8 cellular contexts compared by ENCODE assay signal in genomic region chr15:34436956-34437442, GRCh38. TPM values are rescaled to one million over a fixed set of nuclear protein-coding genes. Genes with fewer than 3 reads are reported as not detected.
A peak's percentile ranks its signal among the peaks of the same experiment; 100 is the strongest.
DNase-seq lines count a peak whose midpoint lies in the region; ATAC-seq, FAIRE-seq and TF ChIP-seq lines count a peak whose summit lies in the region.

No MANE protein-coding gene starts in this region.

- H3K9me3 Mint-ChIP-seq in CD8-positive, alpha-beta memory T cell = no peaks in the 10 kb centered on the region
- H3K9me3 Mint-ChIP-seq in activated T-cell treated with anti-CD3 and anti-CD28 coated beads, Interleukin-2, amount 50 U/mL, for 72 hours = no peaks in the 10 kb centered on the region

- H2AFZ ChIP-seq in osteoblast (ENCODE audit: low read length) = peak overlapping the region; percentile 72

- H3K4me1 ChIP-seq in CD8-positive, alpha-beta memory T cell (ENCODE audit: insufficient read depth, low read length) = peaks cover 12% of the 10 kb centered on the region
- peaks cover 4% of the 10 kb centered on the region for H3K4me1 ChIP-seq in osteoblast (ENCODE audit: insufficient read depth, low read length)

- peaks cover 17 to 31% (median 20%) of the 10 kb centered on the region in 3 donors for H3K4me1 Mint-ChIP-seq in CD8-positive, alpha-beta memory T cell
- peaks cover 24% of the 10 kb centered on the region for H3K4me1 Mint-ChIP-seq in activated T-cell treated with anti-CD3 and anti-CD28 coated beads, Interleukin-2, amount 50 U/mL, for 72 hours (ENCODE audit: low read depth)

- peaks cover 2 to 4% of the 10 kb centered on the region in 2 donors for H3K27me3 Mint-ChIP-seq in CD8-positive, alpha-beta memory T cell
- H3K27me3 Mint-ChIP-seq in activated T-cell treated with anti-CD3 and anti-CD28 coated beads, Interleukin-2, amount 50 U/mL, for 72 hours (ENCODE audit: low read depth) = no peaks in the 10 kb centered on the region

- H3K27me3 ChIP-seq in CD8-positive, alpha-beta memory T cell (ENCODE audit: insufficient read depth, low read length, poor library complexity, severe bottlenecking) = no peaks in the 10 kb centered on the region
- H3K27me3 ChIP-seq in MG63 (no peaks in the 10 kb centered on the region), osteoblast (ENCODE audit: insufficient read depth, low read length) (peaks cover 13% of the 10 kb centered on the region)

- TF ChIP-seq CTCF in GM20000 (IDR thresholded peaks at IDR 0.05; ENCODE audit: extremely low read depth, missing control alignments) = no peak
- TF ChIP-seq CTCF in fibroblast of the aortic adventitia (IDR thresholded peaks at IDR 0.05; ENCODE audit: insufficient read depth, low read length) = no peak
- TF ChIP-seq CTCF in osteoblast (IDR thresholded peaks at IDR 0.05; ENCODE audit: extremely low read depth, low read depth, low read length) = no peak

- peak overlapping the region; percentile 56 for H3K4me3 ChIP-seq in CD8-positive, alpha-beta memory T cell (ENCODE audit: low read length)
- peak overlapping the region; percentile 58 for H3K4me3 ChIP-seq in MG63
- peak overlapping the region; percentile 70 for H3K4me3 ChIP-seq in fibroblast of the aortic adventitia (ENCODE audit: low read depth, low read length)
- peak overlapping the region; percentile 73 for H3K4me3 ChIP-seq in osteoblast (ENCODE audit: insufficient read depth, low read length)

- peak in 3 of 5 donors; percentile 44 to 69 (median 52) for DNase-seq in CD8-positive, alpha-beta memory T cell
- peak; percentile 78 for DNase-seq in GM20000 (ENCODE audit: low spot score)
- peak; percentile 50 for DNase-seq in MG63
- peak; percentile 34 to 58 for DNase-seq in activated T-cell treated with anti-CD3 and anti-CD28 coated beads, Interleukin-2, amount 50 U/mL, for 72 hours
- peak; percentile 25 for DNase-seq in fibroblast of the aortic adventitia (ENCODE audit: low read depth)
- DNase-seq in osteoblast (ENCODE audit: insufficient read length, low spot score, missing footprints) = peak; percentile 89
- peak; percentile 4 for DNase-seq in urothelium cell line (ENCODE audit: low spot score)

- H3K27ac Mint-ChIP-seq in CD8-positive, alpha-beta memory T cell = no peak overlapping the region
- H3K27ac Mint-ChIP-seq in activated T-cell treated with anti-CD3 and anti-CD28 coated beads, Interleukin-2, amount 50 U/mL, for 72 hours = no peak overlapping the region

- no peaks in the 10 kb centered on the region for H4K20me1 ChIP-seq in osteoblast (ENCODE audit: insufficient read depth, low read length)

- peak overlapping the region; percentile 79 for H3K4me2 ChIP-seq in osteoblast (ENCODE audit: insufficient read depth, low read length)

- H3K9me3 ChIP-seq in CD8-positive, alpha-beta memory T cell (ENCODE audit: low read length) = no peaks in the 10 kb centered on the region
- H3K9me3 ChIP-seq in MG63 (no peaks in the 10 kb centered on the region), osteoblast (ENCODE audit: low read depth, low read length) (no peaks in the 10 kb centered on the region)

- peaks cover 0 to 36% (median 2%) of the 10 kb centered on the region in 3 donors for H3K36me3 Mint-ChIP-seq in CD8-positive, alpha-beta memory T cell
- peaks cover 0 to 14% of the 10 kb centered on the region in 2 donors for H3K36me3 Mint-ChIP-seq in activated T-cell treated with anti-CD3 and anti-CD28 coated beads, Interleukin-2, amount 50 U/mL, for 72 hours (ENCODE audit: insufficient read depth in 2 of 2)

- peak overlapping the region in 6 of 7 donors; percentile 85 to 97 (median 87) for H3K4me3 Mint-ChIP-seq in CD8-positive, alpha-beta memory T cell
- H3K4me3 Mint-ChIP-seq in activated T-cell treated with anti-CD3 and anti-CD28 coated beads, Interleukin-2, amount 50 U/mL, for 72 hours = peak overlapping the region; percentile 75 to 89

- peaks cover 5% of the 10 kb centered on the region for H3K79me2 ChIP-seq in osteoblast (ENCODE audit: insufficient read depth, low read length)

- peak overlapping the region; percentile 38 for H3K27ac ChIP-seq in CD8-positive, alpha-beta memory T cell (ENCODE audit: low read depth, low read length)
- H3K27ac ChIP-seq in osteoblast (ENCODE audit: low read depth, low read length) = no peak overlapping the region

- FAIRE-seq in urothelium cell line (lab: Jason Lieb, UNC) = no peak

- CTCF ChIA-PET in CD8-positive, alpha-beta memory T cell (lab: Charles Lee) = interaction anchor here (1.1 kb wide), 1 partner anchor 147 kb away, joined by 3 read pairs; the partner anchor contains the start of gene GOLGA8B

- peak; percentile 72 for ATAC-seq in activated T-cell treated with anti-CD3 and anti-CD28 coated beads, Interleukin-2, amount 50 U/mL, for 72 hours (replicated peaks in 1 of 2)
- no peak for ATAC-seq in HG03439 (IDR thresholded peaks at IDR 0.05; ENCODE audit: unreplicated experiment)

- H3K36me3 ChIP-seq in CD8-positive, alpha-beta memory T cell (ENCODE audit: insufficient read depth, low read length) = no peaks in the 10 kb centered on the region
- H3K36me3 ChIP-seq in MG63 (no peaks in the 10 kb centered on the region), osteoblast (ENCODE audit: insufficient read depth, low read length) (no peaks in the 10 kb centered on the region)

- POLR2A ChIA-PET in CD8-positive, alpha-beta memory T cell (lab: Charles Lee) = interaction anchor here (1.0 to 1.4 kb wide), 3 partner anchors 69 to 146 kb away, joined by 4 to 9 read pairs (median 5); partner anchors contain the start of genes GOLGA8B, LPCAT4 and NOP10

RNA-seq across cellular contexts. Expression of gene GOLGA8A, which starts 0.6 kb away (rescaled TPM):
- total RNA-seq in CD8-positive, alpha-beta memory T cell = 100 to 1,000 TPM in 1 of 2 experiments, 10 to 100 TPM in 1; 94.0 to 104 TPM
- polyA plus RNA-seq in CD8-positive, alpha-beta memory T cell = 2.6 TPM
- 5.7 and 10.9 TPM in 2 replicates for total RNA-seq in MG63 (2014; rRNA removed; shearing (Covaris generic); ENCODE audit: low replicate concordance)
- total RNA-seq in activated T-cell treated with anti-CD3 and anti-CD28 coated beads, Interleukin-2, amount 50 U/mL, for 72 hours = 100 to 1,000 TPM; 180 TPM
- total RNA-seq in fibroblast of the aortic adventitia (ENCODE audit: low replicate concordance) (18.9 and 23.5 TPM in 2 replicates), osteoblast (21.5 and 27.5 TPM in 2 replicates)

Comparison
In these comparisons a context has a peak if more than half of its experiments do, and no peak if none do; other contexts are left out.
1. DNase-seq: peak in every context shown above with its lines; median percentile 89 in osteoblast; 78 in GM20000; 52 in CD8-positive, alpha-beta memory T cell; 50 in MG63; 46 in activated T-cell treated with anti-CD3 and anti-CD28 coated beads, Interleukin-2, amount 50 U/mL, for 72 hours; 25 in fibroblast of the aortic adventitia; 4 in urothelium cell line.